In genomic region chr9:133992780-133993634, GRCh38 we compare ENCODE assay signal across 8 cellular contexts. TPM values are rescaled to one million over a fixed set of nuclear protein-coding genes. Genes with fewer than 3 reads are reported as not detected.
DNase-seq lines count a peak whose midpoint lies in the region; ATAC-seq and TF ChIP-seq lines count a peak whose summit lies in the region.

No MANE protein-coding gene starts in this region.

- peak; percentile 54 for ATAC-seq in HG02678 (IDR thresholded peaks at IDR 0.05; ENCODE audit: unreplicated experiment)

- H3K4me3 ChIP-seq in GM12864 (ENCODE audit: low read depth, low read length): peak overlapping the region; percentile 97
- peak overlapping the region; percentile 78 for H3K4me3 ChIP-seq in skeletal muscle cell (ENCODE audit: low read depth, low read length)

- in situ Hi-C loops in G401 (cut with HindIII; ENCODE audit: low sequenced_read_pairs): no loop called here

- TF ChIP-seq CTCF in GM12864 (IDR thresholded peaks at IDR 0.05; ENCODE audit: low read depth, low read length, missing control alignments): peak; percentile 43

- DNase-seq in GM12864 (ENCODE audit: low read depth) (no peak), NCI-H146 (lab: John Stamatoyannopoulos, UW) (peak; percentile 84), T-helper 2 cell (peak; percentile 54 to 71 (median 58)), anterior cingulate cortex (lab: John Stamatoyannopoulos, UW) (peak in 39 of 58 donors; percentile 20 to 77 (median 57)), hypothalamus (lab: John Stamatoyannopoulos, UW) (peak in 36 of 51 donors; percentile 16 to 83 (median 56)), skeletal muscle cell (ENCODE audit: low read depth) (peak; percentile 78), G401 (ENCODE audit: low spot score) (no peak)

RNA-seq across cellular contexts. Expression of gene VAV2, which starts 0.9 kb away (rescaled TPM):
- total RNA-seq in G401 (2014; rRNA removed; shearing (Covaris generic)): 18.9 and 21.4 TPM in 2 replicates

RNA-seq across cellular contexts. Expression of gene BRD3OS, which starts 32.3 kb away (rescaled TPM):
- total RNA-seq in G401 (2014; rRNA removed; shearing (Covaris generic)): 32.9 and 50.7 TPM in 2 replicates

Comparison
In these comparisons a context has a peak if more than half of its experiments do, and no peak if none do; other contexts are left out.
1. DNase-seq: peak in NCI-H146 (single experiment), T-helper 2 cell (5 of 5), anterior cingulate cortex (39 of 58), hypothalamus (36 of 51) and skeletal muscle cell (single experiment); none in GM12864 (single experiment) and G401 (single experiment).